Comparison of ENCODE assay signal across 8 cellular contexts in genomic region chr2:198309673-198310280, GRCh38.
DNase-seq lines count a peak whose midpoint lies in the region; ATAC-seq and TF ChIP-seq lines count a peak whose summit lies in the region.

No MANE protein-coding gene starts in this region.

- no peak overlapping the region for H3K4me3 ChIP-seq in NT2/D1 (ENCODE audit: insufficient read length, low read depth)
- no peak overlapping the region for H3K4me3 ChIP-seq in fibroblast of villous mesenchyme (ENCODE audit: low read depth, low read length)

- peak; percentile 84 for TF ChIP-seq CTCF in fibroblast of villous mesenchyme (IDR thresholded peaks at IDR 0.05; ENCODE audit: insufficient read depth, low read depth, low read length)

- H3K36me3 ChIP-seq in NT2/D1 (ENCODE audit: insufficient read depth, insufficient read length, low read length): no peaks in the 10 kb centered on the region

- no peaks in the 10 kb centered on the region for H3K27me3 ChIP-seq in NT2/D1 (ENCODE audit: insufficient read depth, insufficient read length)

- ATAC-seq in HG03432 (IDR thresholded peaks at IDR 0.05; ENCODE audit: unreplicated experiment) (peak; percentile 73), GM21529 (IDR thresholded peaks at IDR 0.05; ENCODE audit: unreplicated experiment) (no peak)

- no peaks in the 10 kb centered on the region for H3K4me1 ChIP-seq in NT2/D1 (ENCODE audit: insufficient read depth, insufficient read length)

- H3K9me3 ChIP-seq in NT2/D1 (ENCODE audit: insufficient read depth, low read length): no peaks in the 10 kb centered on the region

- DNase-seq in activated gamma-delta T cell treated with Interleukin-2 at 50 U/mL for 16 hours: peak; percentile 53
- no peak for DNase-seq in activated gamma-delta T cell (lab: John Stamatoyannopoulos, UW)
- peak; percentile 47 for DNase-seq in NT2/D1 (ENCODE audit: low read depth, low spot score)
- peak; percentile 26 for DNase-seq in activated T-cell treated with anti-CD3 and anti-CD28 coated beads, Interleukin-2, amount 50 U/mL, for 1 hour
- DNase-seq in fibroblast of villous mesenchyme (ENCODE audit: low read depth): peak; percentile 51
- peak; percentile 73 for DNase-seq in retina

- no peak overlapping the region for H3K9ac ChIP-seq in NT2/D1 (ENCODE audit: insufficient read length, low read depth)
